ENCODE assay signal across 11 cellular contexts in the genomic region with DNA sequence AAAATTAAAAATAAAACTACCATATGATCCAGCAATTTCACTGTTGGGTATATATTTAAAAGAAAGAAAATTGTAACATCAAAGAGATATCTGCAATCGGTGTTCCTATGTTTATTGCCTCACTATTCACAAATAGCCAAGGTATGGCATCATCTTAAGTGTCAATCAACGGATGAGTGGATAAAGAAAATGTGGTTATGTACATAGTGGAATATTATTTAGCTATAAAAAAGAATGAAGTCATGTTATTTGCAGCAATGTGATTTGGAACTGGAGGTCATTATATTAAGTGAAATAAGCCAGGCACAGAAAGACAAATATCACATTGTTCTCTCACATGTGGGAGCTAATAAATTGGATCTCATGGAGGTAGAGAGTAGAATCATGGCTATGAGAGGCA.
A peak's percentile ranks its signal among the peaks of the same experiment; 100 is the strongest.
DNase-seq lines count a peak whose midpoint lies in the region; ATAC-seq and TF ChIP-seq lines count a peak whose summit lies in the region.
"Had no signal": no experiment of that assay in that cellular context is flagged by ENCODE, and none has a peak within 500 bp of the region (broad histone marks: within the 10 kb centered on the region; RNA-seq: fewer than 3 reads in every experiment).

No MANE protein-coding gene starts in this region.

- CTCF ChIA-PET in CD4-positive, alpha-beta T cell (lab: Charles Lee) = interaction anchor here (1.4 kb wide), 1 partner anchor 61 kb away, joined by 4 read pairs; no protein-coding TSS in a partner anchor

- peak overlapping the region; percentile 76 for H3K4me3 Mint-ChIP-seq in CD4-positive, alpha-beta T cell
- peak overlapping the region; percentile 76 for H3K4me3 Mint-ChIP-seq in natural killer cell
- H3K4me3 Mint-ChIP-seq: dendritic cell treated with granulocyte-macrophage colony-stimulating factor and Interleukin-4, amounts not matched to agents 40 ng/mL and 50 ng/mL, for 4 days had no signal

- peaks cover 15% of the 10 kb centered on the region for H3K4me1 Mint-ChIP-seq in CD4-positive, alpha-beta T cell (ENCODE audit: low read depth)
- peaks cover 16 to 19% of the 10 kb centered on the region in 2 donors for H3K4me1 Mint-ChIP-seq in natural killer cell

- DNase-seq in CD4-positive, alpha-beta T cell = no peak
- DNase-seq in ascending aorta (ENCODE audit: low spot score in 2 of 2) (no peak), natural killer cell (no peak), AG08395 (ENCODE audit: low spot score) (no peak), COR-L47 (lab: John Stamatoyannopoulos, UW) (no peak), ovary (no peak), head of caudate nucleus (no peak)

- intact Hi-C loops in CD4-positive, alpha-beta T cell (cut with DNase I, micrococcal nuclease) = no loop called here
- intact Hi-C loops in ascending aorta (cut with DNase I) (loop anchor here (5.0 kb wide), 1 partner anchor 33 kb away; no protein-coding TSS in a partner anchor), natural killer cell (cut with micrococcal nuclease) (no loop called here), ovary (cut with DNase I) (no loop called here), head of caudate nucleus (cut with DNase I) (no loop called here)

- peak overlapping the region; percentile 43 for H3K27ac Mint-ChIP-seq in CD4-positive, alpha-beta T cell
- H3K27ac Mint-ChIP-seq in natural killer cell = peak overlapping the region; percentile 66 to 69
- H3K27ac Mint-ChIP-seq: dendritic cell treated with granulocyte-macrophage colony-stimulating factor and Interleukin-4, amounts not matched to agents 40 ng/mL and 50 ng/mL, for 4 days had no signal

- no peak for TF ChIP-seq POLR2A in ovary (IDR thresholded peaks at IDR 0.05)

- no peaks in the 10 kb centered on the region for H3K9me3 ChIP-seq in CD4-positive, alpha-beta T cell (ENCODE audit: control insufficient read depth, low read length)
- H3K9me3 ChIP-seq in HUES6 (ENCODE audit: control insufficient read depth, insufficient read depth, low read depth, low read length) = peaks cover 24% of the 10 kb centered on the region
- H3K9me3 ChIP-seq in ascending aorta = no peaks in the 10 kb centered on the region
- H3K9me3 ChIP-seq in ovary = no peaks in the 10 kb centered on the region
- H3K9me3 ChIP-seq: right atrium auricular region had no signal

- H3K9me3 Mint-ChIP-seq in CD4-positive, alpha-beta T cell = peaks cover 4% of the 10 kb centered on the region
- H3K9me3 Mint-ChIP-seq in natural killer cell = no peaks in the 10 kb centered on the region

- no peak overlapping the region for H3K27ac ChIP-seq in CD4-positive, alpha-beta T cell (ENCODE audit: low read depth, low read length)
- no peak overlapping the region for H3K27ac ChIP-seq in HUES6 (ENCODE audit: low read depth, low read length)
- peak overlapping the region; percentile 54 to 80 for H3K27ac ChIP-seq in ascending aorta
- H3K27ac ChIP-seq in ovary = no peak overlapping the region

- no peak for ATAC-seq in CD4-positive, alpha-beta T cell (ENCODE audit: poor library complexity)
- no peak for ATAC-seq in natural killer cell

- peaks cover 9% of the 10 kb centered on the region for H3K4me1 ChIP-seq in HUES6 (ENCODE audit: control insufficient read depth, insufficient read depth, low read length)
- H3K4me1 ChIP-seq in ascending aorta = no peaks in the 10 kb centered on the region
- no peaks in the 10 kb centered on the region for H3K4me1 ChIP-seq in ovary (ENCODE audit: insufficient read depth)

- TF ChIP-seq EP300 in ovary (IDR thresholded peaks at IDR 0.05) = no peak

- peaks cover 7% of the 10 kb centered on the region for H3K36me3 Mint-ChIP-seq in CD4-positive, alpha-beta T cell (ENCODE audit: low read depth)
- no peaks in the 10 kb centered on the region for H3K36me3 Mint-ChIP-seq in natural killer cell

- no peaks in the 10 kb centered on the region for H3K27me3 ChIP-seq in CD4-positive, alpha-beta T cell (ENCODE audit: control insufficient read depth, insufficient read depth, low read length)
- H3K27me3 ChIP-seq in HUES6 (ENCODE audit: control insufficient read depth, insufficient read depth, low read length) (no peaks in the 10 kb centered on the region), ascending aorta (no peaks in the 10 kb centered on the region), ovary (no peaks in the 10 kb centered on the region)
- H3K27me3 ChIP-seq: right atrium auricular region had no signal

- no peak for TF ChIP-seq CTCF in CD4-positive, alpha-beta T cell (IDR thresholded peaks at IDR 0.05)
- no peak for TF ChIP-seq CTCF in ascending aorta (IDR thresholded peaks at IDR 0.05)
- TF ChIP-seq CTCF in natural killer cell (IDR thresholded peaks at IDR 0.05) = no peak
- no peak for TF ChIP-seq CTCF in ovary (IDR thresholded peaks at IDR 0.05)

- H3K36me3 ChIP-seq in HUES6 (ENCODE audit: control insufficient read depth, insufficient read depth, low read length) (peaks cover 8% of the 10 kb centered on the region; the same call in 1 of the 2 replicates), ascending aorta (no peaks in the 10 kb centered on the region), ovary (no peaks in the 10 kb centered on the region)
- H3K36me3 ChIP-seq: right atrium auricular region had no signal

- WGBS in ovary, 3 donors = 94 to 97% (median 96%) methylated on average over 2 of the region's 2 CpGs

- H3K4me3 ChIP-seq in HUES6 (ENCODE audit: low read depth, low read length) = peak overlapping the region; percentile 45; the same call in 1 of the 2 replicates
- H3K4me3 ChIP-seq in ascending aorta = peak overlapping the region; percentile 60 to 66
- H3K4me3 ChIP-seq in ovary = no peak overlapping the region
- H3K4me3 ChIP-seq: K562 had no signal

- no peak overlapping the region for H3K9ac ChIP-seq in HUES6 (ENCODE audit: low read length)

- no peaks in the 10 kb centered on the region for H3K27me3 Mint-ChIP-seq in CD4-positive, alpha-beta T cell
- H3K27me3 Mint-ChIP-seq in natural killer cell (ENCODE audit: low read depth in 2 of 2) = no peaks in the 10 kb centered on the region

- POLR2A ChIA-PET in CD4-positive, alpha-beta T cell (lab: Charles Lee) = interaction anchor here (1.3 to 2.0 kb wide), 3 partner anchors 33 to 163 kb away, joined by 3 to 6 read pairs (median 5); partner anchors contain the start of gene SLC30A1

Comparison
In these comparisons a context has a peak if more than half of its experiments do, and no peak if none do; other contexts are left out.
1. H3K27ac ChIP-seq: peak in ascending aorta (2 of 2); none in CD4-positive, alpha-beta T cell (single experiment), HUES6 (single experiment) and ovary (0 of 2).